22 cellular contexts compared by ENCODE assay signal in genomic region chr9:99895510-99895909, GRCh38.
"Had no signal": no experiment of that assay in that cellular context is flagged by ENCODE, and none has a peak within 500 bp of the region (broad histone marks: within the 10 kb centered on the region; RNA-seq: fewer than 3 reads in every experiment).

No MANE protein-coding gene starts in this region.

- DNase-seq: activated CD4-positive, alpha-beta memory T cell treated with anti-CD3 and anti-CD28 coated beads for 36 hours; activated CD4-positive, alpha-beta T cell treated with anti-CD3 and anti-CD28 coated beads for 36 hours; activated CD4-positive, alpha-beta T cell treated with anti-CD3 and anti-CD28 coated beads, Interleukin-2, amount 10 ng/mL, durations not matched to agents 24 days and 14 days; activated CD4-positive, CD25-positive, alpha-beta regulatory T cell; activated CD4-positive, CD25-positive, alpha-beta regulatory T cell treated with anti-CD3 and anti-CD28 coated beads, Interleukin-2, amount 50 U/mL, for 72 hours; activated CD8-positive, alpha-beta memory T cell treated with anti-CD3 and anti-CD28 coated beads, Interleukin-2, amount 10 ng/mL, durations not matched to agents 7 days and 5 days; activated CD8-positive, alpha-beta memory T cell treated with anti-CD3 and anti-CD28 coated beads, Interleukin-2, amount 50 U/mL, for 4 hours; activated CD8-positive, alpha-beta T cell treated with anti-CD3 and anti-CD28 coated beads, Interleukin-2, amount 10 ng/mL, durations not matched to agents 7 days and 5 days; activated gamma-delta T cell; activated naive CD4-positive, alpha-beta T cell; activated naive CD4-positive, alpha-beta T cell treated with anti-CD3 and anti-CD28 coated beads, Interleukin-2, amount 50 U/mL, for 16 hours; activated T-cell treated with anti-CD3 and anti-CD28 coated beads for 4 hours; activated T-cell treated with anti-CD3 and anti-CD28 coated beads, Interleukin-2, amount 50 U/mL, for 24 hours; activated T-cell treated with anti-CD3 and anti-CD28 coated beads, Interleukin-2, amount 50 U/mL, for 72 hours; amniotic stem cell; anterior cingulate cortex; brain microvascular endothelial cell; dorsolateral prefrontal cortex; effector memory CD4-positive, alpha-beta T cell; foreskin fibroblast had no signal

- H3K36me3 ChIP-seq: brain microvascular endothelial cell had no signal

- ATAC-seq: activated CD4-positive, alpha-beta T cell treated with anti-CD3 and anti-CD28 coated beads for 36 hours; activated CD8-positive, alpha-beta memory T cell treated with anti-CD3 and anti-CD28 coated beads, Interleukin-2, amount 10 ng/mL, durations not matched to agents 7 days and 5 days; activated CD8-positive, alpha-beta T cell treated with anti-CD3 and anti-CD28 coated beads, Interleukin-2, amount 10 ng/mL, durations not matched to agents 7 days and 5 days; activated T-cell treated with anti-CD3 and anti-CD28 coated beads, Interleukin-2, amount 50 U/mL, for 72 hours; esophagus mucosa had no signal

- H3K4me3 ChIP-seq: coronary artery, dorsolateral prefrontal cortex had no signal

- H3K27ac ChIP-seq: brain microvascular endothelial cell, coronary artery, dorsolateral prefrontal cortex had no signal

- H3K27me3 ChIP-seq: dorsolateral prefrontal cortex had no signal
